In genomic region chr13:34159946-34160345, GRCh38 we compare ENCODE assay signal across 31 cellular contexts.
"Had no signal": no experiment of that assay in that cellular context is flagged by ENCODE, and none has a peak within 500 bp of the region (broad histone marks: within the 10 kb centered on the region; RNA-seq: fewer than 3 reads in every experiment).

No MANE protein-coding gene starts in this region.

- H3K4me3 ChIP-seq: adrenal gland, coronary artery, dorsolateral prefrontal cortex, esophagus muscularis mucosa, gastrocnemius medialis had no signal

- H3K9me3 Mint-ChIP-seq: activated CD4-positive, alpha-beta memory T cell treated with anti-CD3 and anti-CD28 coated beads for 36 hours; activated naive CD4-positive, alpha-beta T cell treated with anti-CD3 and anti-CD28 coated beads for 36 hours; activated naive CD4-positive, alpha-beta T cell treated with anti-CD3 and anti-CD28 coated beads, Interleukin-2, amount 50 U/mL, for 24 hours had no signal

- H3K36me3 Mint-ChIP-seq: activated CD4-positive, alpha-beta memory T cell treated with anti-CD3 and anti-CD28 coated beads for 36 hours; activated naive CD4-positive, alpha-beta T cell treated with anti-CD3 and anti-CD28 coated beads, Interleukin-2, amount 50 U/mL, for 24 hours; activated naive CD8-positive, alpha-beta T cell treated with anti-CD3 and anti-CD28 coated beads for 36 hours had no signal

- DNase-seq: activated CD4-positive, alpha-beta memory T cell treated with anti-CD3 and anti-CD28 coated beads for 36 hours; activated CD4-positive, alpha-beta T cell treated with anti-CD3 and anti-CD28 coated beads for 36 hours; activated CD4-positive, alpha-beta T cell treated with anti-CD3 and anti-CD28 coated beads, Interleukin-2, amount 10 ng/mL, durations not matched to agents 24 days and 14 days; activated CD4-positive, CD25-positive, alpha-beta regulatory T cell; activated CD4-positive, CD25-positive, alpha-beta regulatory T cell treated with anti-CD3 and anti-CD28 coated beads, Interleukin-2, amount 50 U/mL, for 72 hours; activated CD8-positive, alpha-beta memory T cell treated with anti-CD3 and anti-CD28 coated beads, Interleukin-2, amount 10 ng/mL, durations not matched to agents 7 days and 5 days; activated CD8-positive, alpha-beta memory T cell treated with anti-CD3 and anti-CD28 coated beads, Interleukin-2, amount 50 U/mL, for 4 hours; activated CD8-positive, alpha-beta T cell treated with anti-CD3 and anti-CD28 coated beads, Interleukin-2, amount 10 ng/mL, durations not matched to agents 7 days and 5 days; activated effector memory CD4-positive, alpha-beta T cell treated with anti-CD3 and anti-CD28 coated beads, Interleukin-2, amount 50 U/mL, for 16 hours; activated naive CD4-positive, alpha-beta T cell treated with anti-CD3 and anti-CD28 coated beads for 36 hours; activated naive CD8-positive, alpha-beta T cell treated with anti-CD3 and anti-CD28 coated beads for 36 hours; activated naive CD8-positive, alpha-beta T cell treated with anti-CD3 and anti-CD28 coated beads, Interleukin-2, amount 50 U/mL, for 24 hours; activated T-cell treated with anti-CD3 and anti-CD28 coated beads, Interleukin-2, amount 50 U/mL, for 1 hour; activated T-cell treated with anti-CD3 and anti-CD28 coated beads, Interleukin-2, amount 50 U/mL, for 48 hours; adrenal gland; amygdala; brain microvascular endothelial cell; dorsolateral prefrontal cortex; effector memory CD4-positive, alpha-beta T cell; erythroblast; foreskin keratinocyte; gastrocnemius medialis; glutamatergic neuron; T-helper 2 cell had no signal

- H3K27me3 ChIP-seq: adrenal gland, brain microvascular endothelial cell, dorsolateral prefrontal cortex, esophagus muscularis mucosa, foreskin keratinocyte, gastrocnemius medialis had no signal

- H3K27me3 Mint-ChIP-seq: central memory CD8-positive, alpha-beta T cell had no signal

- H3K36me3 ChIP-seq: adrenal gland, brain microvascular endothelial cell, esophagus muscularis mucosa, gastrocnemius medialis had no signal

- ATAC-seq: activated CD4-positive, alpha-beta T cell treated with anti-CD3 and anti-CD28 coated beads for 36 hours; activated CD8-positive, alpha-beta memory T cell treated with anti-CD3 and anti-CD28 coated beads, Interleukin-2, amount 10 ng/mL, durations not matched to agents 7 days and 5 days; activated CD8-positive, alpha-beta T cell treated with anti-CD3 and anti-CD28 coated beads, Interleukin-2, amount 10 ng/mL, durations not matched to agents 7 days and 5 days; activated naive CD8-positive, alpha-beta T cell treated with anti-CD3 and anti-CD28 coated beads, Interleukin-2, amount 50 U/mL, for 24 hours; foreskin keratinocyte; gastrocnemius medialis had no signal

- H3K27ac ChIP-seq: adrenal gland, brain microvascular endothelial cell, dorsolateral prefrontal cortex, esophagus muscularis mucosa, foreskin keratinocyte, gastrocnemius medialis had no signal

- H3K4me3 Mint-ChIP-seq: activated CD4-positive, alpha-beta memory T cell treated with anti-CD3 and anti-CD28 coated beads for 36 hours; activated CD4-positive, alpha-beta T cell treated with anti-CD3 and anti-CD28 coated beads for 36 hours; activated CD4-positive, alpha-beta T cell treated with anti-CD3 and anti-CD28 coated beads, Interleukin-2, amount 10 ng/mL, durations not matched to agents 24 days and 14 days; activated CD8-positive, alpha-beta memory T cell treated with anti-CD3 and anti-CD28 coated beads, Interleukin-2, amount 10 ng/mL, durations not matched to agents 7 days and 5 days; activated CD8-positive, alpha-beta T cell treated with anti-CD3 and anti-CD28 coated beads, Interleukin-2, amount 10 ng/mL, durations not matched to agents 7 days and 5 days; activated naive CD4-positive, alpha-beta T cell treated with anti-CD3 and anti-CD28 coated beads for 36 hours; activated naive CD4-positive, alpha-beta T cell treated with anti-CD3 and anti-CD28 coated beads, Interleukin-2, amount 50 U/mL, for 24 hours; activated naive CD8-positive, alpha-beta T cell treated with anti-CD3 and anti-CD28 coated beads for 36 hours; activated naive CD8-positive, alpha-beta T cell treated with anti-CD3 and anti-CD28 coated beads, Interleukin-2, amount 50 U/mL, for 24 hours; activated T-helper 1 cell treated with anti-CD3 and anti-CD28 coated beads, Interleukin-12 subunit alpha, Interleukin-12 subunit beta, Interleukin-2, Interleukin-4 antibody, amounts not matched to agents 30 ng/mL and 10 ng/mL and 1 ng/mL, durations not matched to agents 14 hours and 24 hours and 36 hours; central memory CD8-positive, alpha-beta T cell; dendritic cell treated with granulocyte-macrophage colony-stimulating factor and Interleukin-4, amounts not matched to agents 40 ng/mL and 50 ng/mL, for 4 days had no signal

- H3K27ac Mint-ChIP-seq: activated CD4-positive, alpha-beta memory T cell treated with anti-CD3 and anti-CD28 coated beads for 36 hours; activated CD4-positive, alpha-beta T cell treated with anti-CD3 and anti-CD28 coated beads for 36 hours; activated CD4-positive, alpha-beta T cell treated with anti-CD3 and anti-CD28 coated beads, Interleukin-2, amount 10 ng/mL, durations not matched to agents 24 days and 14 days; activated CD8-positive, alpha-beta memory T cell treated with anti-CD3 and anti-CD28 coated beads, Interleukin-2, amount 10 ng/mL, durations not matched to agents 7 days and 5 days; activated CD8-positive, alpha-beta T cell treated with anti-CD3 and anti-CD28 coated beads, Interleukin-2, amount 10 ng/mL, durations not matched to agents 7 days and 5 days; activated naive CD4-positive, alpha-beta T cell treated with anti-CD3 and anti-CD28 coated beads for 36 hours; activated naive CD4-positive, alpha-beta T cell treated with anti-CD3 and anti-CD28 coated beads, Interleukin-2, amount 50 U/mL, for 24 hours; activated naive CD8-positive, alpha-beta T cell treated with anti-CD3 and anti-CD28 coated beads for 36 hours; activated naive CD8-positive, alpha-beta T cell treated with anti-CD3 and anti-CD28 coated beads, Interleukin-2, amount 50 U/mL, for 24 hours; activated T-helper 1 cell treated with anti-CD3 and anti-CD28 coated beads, Interleukin-12 subunit alpha, Interleukin-12 subunit beta, Interleukin-2, Interleukin-4 antibody, amounts not matched to agents 30 ng/mL and 10 ng/mL and 1 ng/mL, durations not matched to agents 14 hours and 24 hours and 36 hours; activated T-helper 2 cell treated with anti-CD3 and anti-CD28 coated beads, Interferon-gamma antibody, Interleukin-2, Interleukin-4, amounts not matched to agents 10 μg/mL and 5 μg/mL and 100 μg/mL, durations not matched to agents 14 hours and 24 hours and 36 hours; dendritic cell treated with granulocyte-macrophage colony-stimulating factor and Interleukin-4, amounts not matched to agents 40 ng/mL and 50 ng/mL, for 4 days had no signal

- H3K9me3 ChIP-seq: adrenal gland, esophagus muscularis mucosa, gastrocnemius medialis had no signal
